ENCODE assay signal across 25 cellular contexts in genomic region chr2:83528746-83529145, GRCh38.
"Had no signal": no experiment of that assay in that cellular context is flagged by ENCODE, and none has a peak within 500 bp of the region (broad histone marks: within the 10 kb centered on the region; RNA-seq: fewer than 3 reads in every experiment).

No MANE protein-coding gene starts in this region.

- DNase-seq: colonic mucosa; effector CD8-positive, alpha-beta T cell; endodermal cell; foreskin keratinocyte; left ventricle myocardium superior; lower lobe of right lung; naive B cell; nucleus accumbens; psoas muscle; right cardiac atrium; sigmoid colon; stimulated activated CD4-positive, alpha-beta T cell treated with anti-CD3 and anti-CD28 coated beads, Interleukin-15, amount 100 ng/mL, for 24 hours; stimulated activated CD4-positive, alpha-beta T cell treated with anti-CD3 and anti-CD28 coated beads, Interleukin-2, amount 100 ng/mL, for 48 hours; stimulated activated naive B cell treated with anti-CD40 and anti-IgM and Interleukin-4, amounts not matched to agents 10 μg/mL and 1 μg/mL and 100 μg/mL, for 72 hours; upper lobe of left lung; uterus had no signal

- H3K4me2 ChIP-seq: neural progenitor cell had no signal

- H3K4me3 ChIP-seq: colonic mucosa, gastroesophageal sphincter, lower lobe of right lung, neural progenitor cell, psoas muscle, sigmoid colon, skin epidermis, thoracic aorta, tibial nerve, upper lobe of left lung, uterus had no signal

- H3K4me3 Mint-ChIP-seq: dendritic cell treated with granulocyte-macrophage colony-stimulating factor and Interleukin-4, amounts not matched to agents 40 ng/mL and 50 ng/mL, for 4 days; endodermal cell; naive B cell; natural killer cell treated with Interleukin-12 subunit alpha and Interleukin-12 subunit beta and Interleukin-15 and Interleukin-18, amount 100 ng/mL, for 72 hours; neural progenitor cell; stimulated activated naive B cell treated with anti-CD40 and anti-IgM and Interleukin-4, amounts not matched to agents 10 μg/mL and 1 μg/mL and 100 μg/mL, for 72 hours; stimulated activated naive CD8-positive, alpha-beta T cell treated with anti-CD3 and anti-CD28 coated beads, Interleukin-15, Interleukin-2, amounts not matched to agents 100 ng/mL and 50 ng/mL, for 24 hours had no signal

- H3K36me3 ChIP-seq: colonic mucosa, gastroesophageal sphincter, lower lobe of right lung, neural progenitor cell, sigmoid colon, thoracic aorta, tibial nerve, upper lobe of left lung, uterus had no signal

- H3K27me3 Mint-ChIP-seq: dendritic cell treated with granulocyte-macrophage colony-stimulating factor and Interleukin-4, amounts not matched to agents 40 ng/mL and 50 ng/mL, for 4 days; naive B cell; natural killer cell treated with Interleukin-12 subunit alpha and Interleukin-12 subunit beta and Interleukin-15 and Interleukin-18, amount 100 ng/mL, for 72 hours; stimulated activated naive B cell treated with anti-CD40 and anti-IgM and Interleukin-4, amounts not matched to agents 10 μg/mL and 1 μg/mL and 100 μg/mL, for 72 hours; stimulated activated naive CD8-positive, alpha-beta T cell treated with anti-CD3 and anti-CD28 coated beads, Interleukin-15, Interleukin-2, amounts not matched to agents 100 ng/mL and 50 ng/mL, for 24 hours had no signal

- H3K4me1 Mint-ChIP-seq: endodermal cell; naive B cell; stimulated activated naive B cell treated with anti-CD40 and anti-IgM and Interleukin-4, amounts not matched to agents 10 μg/mL and 1 μg/mL and 100 μg/mL, for 72 hours had no signal

- H3K27me3 ChIP-seq: colonic mucosa, foreskin keratinocyte, gastroesophageal sphincter, neural progenitor cell, sigmoid colon, tibial nerve, upper lobe of left lung, uterus had no signal

- H3K9me3 ChIP-seq: colonic mucosa, gastroesophageal sphincter, lower lobe of right lung, psoas muscle, sigmoid colon, thoracic aorta, tibial nerve, upper lobe of left lung, uterus had no signal

- H2AFZ ChIP-seq: neural progenitor cell had no signal

- H3K36me3 Mint-ChIP-seq: naive B cell; natural killer cell treated with Interleukin-12 subunit alpha and Interleukin-12 subunit beta and Interleukin-15 and Interleukin-18, amount 100 ng/mL, for 72 hours; neural progenitor cell; stimulated activated naive B cell treated with anti-CD40 and anti-IgM and Interleukin-4, amounts not matched to agents 10 μg/mL and 1 μg/mL and 100 μg/mL, for 72 hours had no signal

- H3K9me3 Mint-ChIP-seq: dendritic cell treated with granulocyte-macrophage colony-stimulating factor and Interleukin-4, amounts not matched to agents 40 ng/mL and 50 ng/mL, for 4 days; endodermal cell; stimulated activated naive CD8-positive, alpha-beta T cell treated with anti-CD3 and anti-CD28 coated beads, Interleukin-15, Interleukin-2, amounts not matched to agents 100 ng/mL and 50 ng/mL, for 24 hours had no signal

- H3K27ac Mint-ChIP-seq: dendritic cell treated with granulocyte-macrophage colony-stimulating factor and Interleukin-4, amounts not matched to agents 40 ng/mL and 50 ng/mL, for 4 days; endodermal cell; naive B cell; natural killer cell treated with Interleukin-12 subunit alpha and Interleukin-12 subunit beta and Interleukin-15 and Interleukin-18, amount 100 ng/mL, for 72 hours; neural progenitor cell; stimulated activated naive B cell treated with anti-CD40 and anti-IgM and Interleukin-4, amounts not matched to agents 10 μg/mL and 1 μg/mL and 100 μg/mL, for 72 hours; stimulated activated naive CD8-positive, alpha-beta T cell treated with anti-CD3 and anti-CD28 coated beads, Interleukin-15, Interleukin-2, amounts not matched to agents 100 ng/mL and 50 ng/mL, for 24 hours had no signal

- H3K27ac ChIP-seq: colonic mucosa, epithelial cell of prostate, foreskin keratinocyte, gastroesophageal sphincter, lower lobe of right lung, neural progenitor cell, psoas muscle, sigmoid colon, skin epidermis, thoracic aorta, tibial nerve, upper lobe of left lung, uterus had no signal

- H3K4me1 ChIP-seq: colonic mucosa, foreskin keratinocyte, gastroesophageal sphincter, lower lobe of right lung, psoas muscle, sigmoid colon, tibial nerve, upper lobe of left lung, uterus had no signal

- H3K9ac ChIP-seq: neural progenitor cell had no signal
